12 cellular contexts compared by ENCODE assay signal in the genomic region with DNA sequence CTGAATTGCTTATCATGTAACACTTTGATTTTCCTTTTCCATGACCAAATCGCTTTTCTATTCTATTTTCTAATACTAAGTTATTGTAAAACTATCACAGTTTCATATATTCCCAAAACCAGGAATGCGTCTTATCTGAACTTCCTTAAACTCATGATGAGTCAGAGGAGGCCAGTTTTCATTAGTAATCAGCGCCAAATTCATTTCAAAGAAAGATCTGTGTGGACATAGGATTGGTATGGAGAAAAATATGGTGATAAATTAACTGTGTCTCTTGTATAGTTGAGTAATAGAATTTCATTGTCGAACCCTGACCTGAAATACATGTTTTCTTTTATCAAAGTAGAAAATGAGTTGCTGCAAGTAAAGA. TPM values are rescaled to one million over a fixed set of nuclear protein-coding genes. Genes with fewer than 3 reads are reported as not detected.
DNase-seq lines count a peak whose midpoint lies in the region; ATAC-seq, FAIRE-seq and TF ChIP-seq lines count a peak whose summit lies in the region.
"Had no signal": no experiment of that assay in that cellular context is flagged by ENCODE, and none has a peak within 500 bp of the region (broad histone marks: within the 10 kb centered on the region; RNA-seq: fewer than 3 reads in every experiment).

No MANE protein-coding gene starts in this region.

- peak; percentile 84 for DNase-seq in COLO829 (ENCODE audit: low spot score)
- DNase-seq in Panc1 (ENCODE audit: low read depth, low spot score) = no peak
- DNase-seq in epithelial cell of prostate (ENCODE audit: low read depth, low spot score) = peak; percentile 44
- DNase-seq in osteoblast (ENCODE audit: insufficient read length, low spot score, missing footprints) = peak; percentile 88
- no peak for DNase-seq in CD8-positive, alpha-beta T cell
- DNase-seq in naive thymus-derived CD4-positive, alpha-beta T cell = no peak
- no peak for DNase-seq in urothelium cell line (ENCODE audit: low spot score)
- DNase-seq: Peyer's patch, testis had no signal

- H3K27me3 Mint-ChIP-seq in CD8-positive, alpha-beta T cell (ENCODE audit: low read depth) = no peaks in the 10 kb centered on the region
- no peaks in the 10 kb centered on the region for H3K27me3 Mint-ChIP-seq in naive thymus-derived CD4-positive, alpha-beta T cell
- H3K27me3 Mint-ChIP-seq: central memory CD8-positive, alpha-beta T cell had no signal

- POLR2A ChIA-PET in Panc1 (lab: Charles Lee) = no interaction called here
- POLR2A ChIA-PET in CD8-positive, alpha-beta T cell (lab: Charles Lee) = no interaction called here
- POLR2A ChIA-PET in naive thymus-derived CD4-positive, alpha-beta T cell (lab: Charles Lee) = no interaction called here

- in situ Hi-C loops in Panc1 (cut with HindIII; ENCODE audit: low pct_unique_long_range_greater_than_20kb, low sequenced_read_pairs) = no loop called here

- no peak overlapping the region for H3K27ac Mint-ChIP-seq in CD8-positive, alpha-beta T cell
- H3K27ac Mint-ChIP-seq in naive thymus-derived CD4-positive, alpha-beta T cell = peak overlapping the region in 1 of 9 donors; percentile 29

- H2AFZ ChIP-seq in osteoblast (ENCODE audit: low read length) = no peak overlapping the region

- no TSS peak for BruUV-seq in Panc1 (replicated peaks; lab: Mats Ljungman, UMichigan)

- no peaks in the 10 kb centered on the region for H3K9me3 Mint-ChIP-seq in CD8-positive, alpha-beta T cell
- no peaks in the 10 kb centered on the region for H3K9me3 Mint-ChIP-seq in naive thymus-derived CD4-positive, alpha-beta T cell
- H3K9me3 Mint-ChIP-seq: central memory CD8-positive, alpha-beta T cell had no signal

- H3K4me2 ChIP-seq in osteoblast (ENCODE audit: insufficient read depth, low read length) = peak overlapping the region; percentile 62

- no peaks in the 10 kb centered on the region for H4K20me1 ChIP-seq in osteoblast (ENCODE audit: insufficient read depth, low read length)

- H3K36me3 Mint-ChIP-seq in CD8-positive, alpha-beta T cell = peaks cover 33% of the 10 kb centered on the region
- H3K36me3 Mint-ChIP-seq in naive thymus-derived CD4-positive, alpha-beta T cell = peaks cover 0 to 22% (median 11%) of the 10 kb centered on the region in 5 donors

- no peak overlapping the region for H3K4me3 Mint-ChIP-seq in CD8-positive, alpha-beta T cell
- H3K4me3 Mint-ChIP-seq in naive thymus-derived CD4-positive, alpha-beta T cell = no peak overlapping the region
- H3K4me3 Mint-ChIP-seq: central memory CD8-positive, alpha-beta T cell had no signal

- H3K4me3 ChIP-seq in Panc1 (ENCODE audit: low read depth in 2 of 2, low read length in 2 of 2) = peak overlapping the region; percentile 23 to 37; a peak in 3 of 4 replicates
- no peak overlapping the region for H3K4me3 ChIP-seq in osteoblast (ENCODE audit: insufficient read depth, low read length)
- H3K4me3 ChIP-seq in CD8-positive, alpha-beta T cell (ENCODE audit: low read depth, low read length) = no peak overlapping the region
- H3K4me3 ChIP-seq in naive thymus-derived CD4-positive, alpha-beta T cell (ENCODE audit: low read length) = no peak overlapping the region
- H3K4me3 ChIP-seq: Peyer's patch, testis had no signal

- H3K9me3 ChIP-seq in Panc1 (ENCODE audit: control insufficient read depth, insufficient read depth, low read depth, low read length) (no peaks in the 10 kb centered on the region), osteoblast (ENCODE audit: low read depth, low read length) (no peaks in the 10 kb centered on the region)
- no peaks in the 10 kb centered on the region for H3K9me3 ChIP-seq in CD8-positive, alpha-beta T cell (ENCODE audit: low read length)
- H3K9me3 ChIP-seq in naive thymus-derived CD4-positive, alpha-beta T cell (ENCODE audit: control insufficient read depth in 2 of 3, low read length in 3 of 3) = no peaks in the 10 kb centered on the region
- H3K9me3 ChIP-seq: Peyer's patch, testis had no signal

- peaks cover 40% of the 10 kb centered on the region for H3K79me2 ChIP-seq in osteoblast (ENCODE audit: insufficient read depth, low read length)

- peaks cover 28% of the 10 kb centered on the region for H3K4me1 ChIP-seq in Panc1 (ENCODE audit: control insufficient read depth, insufficient read depth, low read length)
- peaks cover 64% of the 10 kb centered on the region for H3K4me1 ChIP-seq in osteoblast (ENCODE audit: insufficient read depth, low read length)
- no peaks in the 10 kb centered on the region for H3K4me1 ChIP-seq in CD8-positive, alpha-beta T cell (ENCODE audit: insufficient read depth, low read length)
- H3K4me1 ChIP-seq in naive thymus-derived CD4-positive, alpha-beta T cell (ENCODE audit: control insufficient read depth in 2 of 2, insufficient read depth in 2 of 2, low read length in 2 of 2) = no peaks in the 10 kb centered on the region

- FAIRE-seq in urothelium cell line (lab: Jason Lieb, UNC) = no peak
- FAIRE-seq: islet of Langerhans had no signal

- H3K27ac ChIP-seq in Panc1 (ENCODE audit: low read length) (peak overlapping the region; percentile 89), epithelial cell of prostate (peak overlapping the region; percentile 91), osteoblast (ENCODE audit: low read depth, low read length) (peak overlapping the region; percentile 81)
- no peak overlapping the region for H3K27ac ChIP-seq in CD8-positive, alpha-beta T cell (ENCODE audit: low read depth, low read length)
- H3K27ac ChIP-seq in naive thymus-derived CD4-positive, alpha-beta T cell (ENCODE audit: low read depth, low read length) = no peak overlapping the region
- H3K27ac ChIP-seq: testis had no signal

- CTCF ChIA-PET in Panc1 (lab: Charles Lee) = no interaction called here
- CTCF ChIA-PET in CD8-positive, alpha-beta T cell (lab: Charles Lee) = no interaction called here
- CTCF ChIA-PET in naive thymus-derived CD4-positive, alpha-beta T cell (lab: Charles Lee) = no interaction called here

- H3K27me3 ChIP-seq in Panc1 (ENCODE audit: control insufficient read depth, insufficient read depth, low read length) = no peaks in the 10 kb centered on the region
- H3K27me3 ChIP-seq in osteoblast (ENCODE audit: insufficient read depth, low read length) = no peaks in the 10 kb centered on the region
- no peaks in the 10 kb centered on the region for H3K27me3 ChIP-seq in CD8-positive, alpha-beta T cell (ENCODE audit: insufficient read depth, low read length)
- H3K27me3 ChIP-seq in naive thymus-derived CD4-positive, alpha-beta T cell (ENCODE audit: control insufficient read depth in 2 of 2, insufficient read depth in 2 of 2, low read length in 2 of 2) = no peaks in the 10 kb centered on the region
- H3K27me3 ChIP-seq: Peyer's patch, testis had no signal

- TF ChIP-seq CTCF in Panc1 (IDR thresholded peaks at IDR 0.05) (no peak), osteoblast (IDR thresholded peaks at IDR 0.05; ENCODE audit: extremely low read depth, low read depth, low read length) (no peak)
- no peak for TF ChIP-seq CTCF in CD8-positive, alpha-beta T cell (IDR thresholded peaks at IDR 0.05)

- intact Hi-C loops in Panc1 (cut with micrococcal nuclease; ENCODE audit: unreplicated experiment) = no loop called here
- intact Hi-C loops in CD8-positive, alpha-beta T cell (cut with DNase I, micrococcal nuclease) = no loop called here
- intact Hi-C loops in naive thymus-derived CD4-positive, alpha-beta T cell (cut with micrococcal nuclease) = no loop called here

- peak; percentile 71 for ATAC-seq in Panc1
- no peak for ATAC-seq in HG02642 (IDR thresholded peaks at IDR 0.05; ENCODE audit: poor library complexity, unreplicated experiment)
- no peak for ATAC-seq in CD8-positive, alpha-beta T cell
- no peak for ATAC-seq in naive thymus-derived CD4-positive, alpha-beta T cell

- H3K4me1 Mint-ChIP-seq in CD8-positive, alpha-beta T cell (ENCODE audit: low read depth) = peaks cover 16% of the 10 kb centered on the region
- peaks cover 19 to 53% (median 47%) of the 10 kb centered on the region in 7 donors for H3K4me1 Mint-ChIP-seq in naive thymus-derived CD4-positive, alpha-beta T cell

- H3K36me3 ChIP-seq in Panc1 (ENCODE audit: control insufficient read depth, insufficient read depth, low read length) = no peaks in the 10 kb centered on the region
- peaks cover under 1% of the 10 kb centered on the region for H3K36me3 ChIP-seq in osteoblast (ENCODE audit: insufficient read depth, low read length)
- no peaks in the 10 kb centered on the region for H3K36me3 ChIP-seq in CD8-positive, alpha-beta T cell (ENCODE audit: insufficient read depth, low read length)
- H3K36me3 ChIP-seq in naive thymus-derived CD4-positive, alpha-beta T cell (ENCODE audit: control insufficient read depth in 2 of 3, insufficient read depth in 3 of 3, low read length in 3 of 3) = peaks cover 0 to 8% (median 0%) of the 10 kb centered on the region in 3 experiments

RNA-seq across cellular contexts. Expression of a gene that starts 12.4 kb away (rescaled TPM):
- total RNA-seq in Panc1 (2021; ENCODE audit: unreplicated experiment) (14.0 TPM), osteoblast (42.7 and 63.9 TPM in 2 replicates)
- 6.1 TPM for polyA plus RNA-seq in Panc1 (2012; ENCODE audit: insufficient read length)
- total RNA-seq in CD8-positive, alpha-beta T cell = 10 to 100 TPM; 17.7 to 25.4 TPM
- total RNA-seq in naive thymus-derived CD4-positive, alpha-beta T cell = 10 to 100 TPM; 26.0 to 45.2 (median 41.4) TPM
- polyA plus RNA-seq in naive thymus-derived CD4-positive, alpha-beta T cell = 10 to 100 TPM; 30.3 to 39.1 TPM

RNA-seq across cellular contexts. Expression of a gene that starts 13.2 kb away (rescaled TPM):
- 89.3 TPM for total RNA-seq in Panc1 (2021; ENCODE audit: unreplicated experiment)
- 57.9 TPM for polyA plus RNA-seq in Panc1 (2012; ENCODE audit: insufficient read length)
- 90.5 and 102 TPM in 2 replicates for total RNA-seq in osteoblast
- 10 to 100 TPM; 23.9 to 26.6 TPM for total RNA-seq in CD8-positive, alpha-beta T cell
- total RNA-seq in naive thymus-derived CD4-positive, alpha-beta T cell = 10 to 100 TPM; 32.9 to 56.1 (median 47.3) TPM
- 10 to 100 TPM; 11.6 to 19.6 TPM for polyA plus RNA-seq in naive thymus-derived CD4-positive, alpha-beta T cell

Comparison
In these comparisons a context has a peak if more than half of its experiments do, and no peak if none do; other contexts are left out.
1. DNase-seq: peak in COLO829 (single experiment), epithelial cell of prostate (single experiment) and osteoblast (single experiment); none in Panc1 (single experiment), CD8-positive, alpha-beta T cell (0 of 7), naive thymus-derived CD4-positive, alpha-beta T cell (0 of 9) and urothelium cell line (single experiment).
2. H3K27ac ChIP-seq: peak in Panc1 (single experiment), epithelial cell of prostate (single experiment) and osteoblast (single experiment); none in CD8-positive, alpha-beta T cell (single experiment) and naive thymus-derived CD4-positive, alpha-beta T cell (single experiment).
3. H3K4me3 ChIP-seq: peak in Panc1 (2 of 2); none in osteoblast (single experiment), CD8-positive, alpha-beta T cell (single experiment) and naive thymus-derived CD4-positive, alpha-beta T cell (single experiment).